In genomic region chr4:9442355-9442754, GRCh38 we compare ENCODE assay signal across 19 cellular contexts. TPM values are rescaled to one million over a fixed set of nuclear protein-coding genes. Genes with fewer than 3 reads are reported as not detected.
"Had no signal": no experiment of that assay in that cellular context is flagged by ENCODE, and none has a peak within 500 bp of the region (broad histone marks: within the 10 kb centered on the region; RNA-seq: fewer than 3 reads in every experiment).

No MANE protein-coding gene starts in this region.

RNA-seq across cellular contexts. Expression of gene DEFB131A, which starts 1.9 kb away (rescaled TPM):
- total RNA-seq: activated naive CD4-positive, alpha-beta T cell treated with anti-CD3 and anti-CD28 coated beads for 36 hours; activated naive CD4-positive, alpha-beta T cell treated with anti-CD3 and anti-CD28 coated beads, Interleukin-2, amount 50 U/mL, for 72 hours; activated naive CD8-positive, alpha-beta T cell treated with anti-CD3 and anti-CD28 coated beads for 36 hours; activated naive CD8-positive, alpha-beta T cell treated with anti-CD3 and anti-CD28 coated beads, Interleukin-2, amount 10 ng/mL, durations not matched to agents 7 days and 5 days; activated T-cell treated with anti-CD3 and anti-CD28 coated beads, Interleukin-2, amount 50 U/mL, for 4 hours; activated T-cell treated with anti-CD3 and anti-CD28 coated beads, Interleukin-2, amount 50 U/mL, for 72 hours; activated T-helper 1 cell treated with anti-CD3 and anti-CD28 coated beads, Interleukin-12 subunit alpha, Interleukin-12 subunit beta, Interleukin-2, Interleukin-4 antibody, amounts not matched to agents 30 ng/mL and 10 ng/mL and 1 ng/mL, durations not matched to agents 14 hours and 24 hours and 36 hours; activated T-helper 17 cell treated with anti-CD3 and anti-CD28 coated beads, Interleukin-2, amount 50 U/mL, for 72 hours; activated T-helper 2 cell treated with anti-CD3 and anti-CD28 coated beads, Interferon-gamma antibody, Interleukin-2, Interleukin-4, amounts not matched to agents 10 μg/mL and 5 μg/mL and 100 μg/mL, durations not matched to agents 14 hours and 24 hours and 36 hours; adrenal gland; aorta; ascending aorta; astrocyte; body of pancreas; breast epithelium; bronchial epithelial cell; cardiac muscle cell; cardiac septum had no signal
- polyA plus RNA-seq: adipose tissue, adrenal gland, aorta, cardiac muscle cell had no signal
